ENCODE assay signal across 34 cellular contexts in the genomic region with DNA sequence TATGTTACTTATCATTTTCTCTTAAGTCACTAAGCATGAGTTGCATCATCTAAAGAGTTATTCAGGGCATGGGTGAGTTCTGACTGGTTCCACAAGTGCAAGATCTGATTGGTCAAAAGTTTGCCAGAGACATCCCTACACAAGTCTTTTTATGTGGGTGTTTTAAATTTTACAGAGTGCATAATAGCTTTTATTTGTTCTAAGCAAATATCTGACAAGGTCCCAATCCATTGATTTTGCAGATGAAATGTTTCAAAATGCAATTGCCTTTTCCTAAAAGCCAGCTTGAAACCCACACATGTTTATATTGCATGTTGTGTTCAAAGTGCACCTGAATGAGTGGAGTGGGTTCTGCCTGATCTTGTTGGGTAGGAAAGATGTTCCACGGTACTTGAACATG.
"Had no signal": no experiment of that assay in that cellular context is flagged by ENCODE, and none has a peak within 500 bp of the region (broad histone marks: within the 10 kb centered on the region; RNA-seq: fewer than 3 reads in every experiment).

No MANE protein-coding gene starts in this region.

- H3K27me3 ChIP-seq: MG63 had no signal

- H3K27ac ChIP-seq: KMS-11 had no signal

- H3K9ac ChIP-seq: KMS-11 had no signal

- H3K9me3 ChIP-seq: MG63 had no signal

- H3K4me3 ChIP-seq: MG63 had no signal

- H3K4me2 ChIP-seq: KMS-11 had no signal

- H3K36me3 ChIP-seq: MG63 had no signal

- DNase-seq: Karpas-422, Kasumi-1, MG63, MM.1S, MV-4-11, NCI-H1048, NCI-H1092, NCI-H1092 treated with DMSO at 0.1 percent for 48 hours, NCI-H1105, NCI-H1105 treated with DMSO at 0.1 percent for 48 hours, NCI-H1417, NCI-H1417 treated with DMSO at 0.1 percent for 48 hours, NCI-H1436, NCI-H1436 treated with DMSO at 0.1 percent for 48 hours, NCI-H146, NCI-H1694, NCI-H1694 treated with DMSO at 0.1 percent for 48 hours, NCI-H187, NCI-H187 treated with DMSO at 0.1 percent for 48 hours, NCI-H1930, NCI-H2029, NCI-H2029 treated with DMSO at 0.1 percent for 48 hours, NCI-H2081, NCI-H2081 treated with DMSO at 0.1 percent for 48 hours, NCI-H2171, NCI-H2171 treated with DMSO at 0.1 percent for 48 hours, NCI-H2227 treated with DMSO at 0.1 percent for 48 hours, NCI-H226, NCI-H345, NCI-H446, NCI-H446 treated with DMSO at 0.1 percent for 48 hours, NCI-H510A, NCI-H510A treated with DMSO at 0.1 percent for 48 hours had no signal
